In the genomic region with DNA sequence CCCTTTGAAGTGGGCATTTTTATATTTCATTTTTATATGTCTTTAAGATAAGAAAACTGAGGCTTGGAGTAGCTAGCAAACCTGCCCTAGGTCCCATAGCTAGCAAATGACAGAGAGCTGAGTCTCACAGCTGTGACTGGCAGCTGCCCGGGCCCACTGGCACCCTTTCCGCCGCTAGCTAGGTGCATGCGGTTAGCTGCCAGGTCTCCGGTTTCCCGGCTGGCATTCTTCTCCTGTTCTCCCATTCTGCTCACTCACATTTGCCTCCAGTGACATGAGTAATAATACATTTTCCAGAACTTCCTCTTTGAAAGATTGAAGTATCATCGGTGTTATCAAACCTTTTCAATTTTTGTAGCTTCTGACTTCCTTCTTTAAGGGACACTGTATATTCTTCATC, we compare ENCODE assay signal across 17 cellular contexts. TPM values are rescaled to one million over a fixed set of nuclear protein-coding genes. Genes with fewer than 3 reads are reported as not detected.
DNase-seq lines count a peak whose midpoint lies in the region; ATAC-seq, FAIRE-seq and TF ChIP-seq lines count a peak whose summit lies in the region.
"Had no signal": no experiment of that assay in that cellular context is flagged by ENCODE, and none has a peak within 500 bp of the region (broad histone marks: within the 10 kb centered on the region; RNA-seq: fewer than 3 reads in every experiment).

No MANE protein-coding gene starts in this region.

- no peaks in the 10 kb centered on the region for H3K79me2 ChIP-seq in HepG2 (ENCODE audit: insufficient read depth, low read length)

- H3K9me3 ChIP-seq in HepG2 (ENCODE audit: low read length), result no peaks in the 10 kb centered on the region
- H3K9me3 ChIP-seq: adrenal gland, left ventricle myocardium inferior, right lobe of liver, upper lobe of left lung had no signal

- H3K9ac ChIP-seq in HepG2 (ENCODE audit: insufficient read depth, low read depth, low read length), result no peak overlapping the region

- no peak for ATAC-seq in activated naive CD4-positive, alpha-beta T cell treated with anti-CD3 and anti-CD28 coated beads, Interleukin-2, amount 50 U/mL, for 72 hours
- no peak for ATAC-seq in central memory CD8-positive, alpha-beta T cell (replicated peaks; ENCODE audit: extremely low read depth, poor library complexity, severe bottlenecking)
- ATAC-seq in left cardiac atrium (no peak), HepG2 (no peak), GM19023 (IDR thresholded peaks at IDR 0.05; ENCODE audit: unreplicated experiment) (no peak)
- ATAC-seq: esophagus mucosa, right lobe of liver had no signal

- no peak for DNase-seq in activated naive CD4-positive, alpha-beta T cell treated with anti-CD3 and anti-CD28 coated beads, Interleukin-2, amount 50 U/mL, for 72 hours (ENCODE audit: low spot score in 2 of 2)
- DNase-seq in NCI-H446 (lab: John Stamatoyannopoulos, UW), result peak; percentile 15 to 67
- no peak for DNase-seq in central memory CD8-positive, alpha-beta T cell (ENCODE audit: low spot score in 2 of 2)
- no peak for DNase-seq in left cardiac atrium
- DNase-seq in NCI-H187 treated with DMSO at 0.1 percent for 48 hours (lab: John Stamatoyannopoulos, UW), result no peak
- no peak for DNase-seq in HepG2 (ENCODE audit: low spot score)
- DNase-seq: adrenal gland, HCEC 1CT, left ventricle myocardium inferior, right lobe of liver had no signal

- intact Hi-C loops in left cardiac atrium (cut with DNase I), result no loop called here
- intact Hi-C loops in HepG2 (cut with micrococcal nuclease; ENCODE audit: unreplicated experiment), result no loop called here

- no peak overlapping the region for H3K4me3 ChIP-seq in HepG2 (replicated peaks in 1 of 3; ENCODE audit: insufficient read depth in 1 of 3, low read depth in 2 of 3, low read length in 3 of 3)
- H3K4me3 ChIP-seq: adrenal gland, cardiac muscle cell, left ventricle myocardium inferior, right lobe of liver, upper lobe of left lung had no signal

- H3K4me3 Mint-ChIP-seq in activated naive CD4-positive, alpha-beta T cell treated with anti-CD3 and anti-CD28 coated beads, Interleukin-2, amount 50 U/mL, for 24 hours, result peak overlapping the region; percentile 27
- H3K4me3 Mint-ChIP-seq in central memory CD8-positive, alpha-beta T cell, result peak overlapping the region; percentile 44
- H3K4me3 Mint-ChIP-seq: activated T-helper 1 cell treated with anti-CD3 and anti-CD28 coated beads, Interleukin-12 subunit alpha, Interleukin-12 subunit beta, Interleukin-2, Interleukin-4 antibody, amounts not matched to agents 30 ng/mL and 10 ng/mL and 1 ng/mL, durations not matched to agents 14 hours and 24 hours and 36 hours had no signal

- H3K36me3 Mint-ChIP-seq in activated naive CD4-positive, alpha-beta T cell treated with anti-CD3 and anti-CD28 coated beads, Interleukin-2, amount 50 U/mL, for 24 hours, result peaks cover 4% of the 10 kb centered on the region
- peaks cover 13 to 22% of the 10 kb centered on the region in 2 donors for H3K36me3 Mint-ChIP-seq in activated naive CD4-positive, alpha-beta T cell treated with anti-CD3 and anti-CD28 coated beads, Interleukin-2, amount 50 U/mL, for 72 hours
- H3K36me3 Mint-ChIP-seq in central memory CD8-positive, alpha-beta T cell (ENCODE audit: insufficient read depth), result no peaks in the 10 kb centered on the region

- 90% methylated on average over 7 of the region's 7 CpGs for WGBS in HepG2 (ENCODE audit: low lambda C conversion rate)

- no peaks in the 10 kb centered on the region for H4K20me1 ChIP-seq in HepG2 (ENCODE audit: insufficient read depth, low read length)

- H3K9me3 Mint-ChIP-seq in activated naive CD4-positive, alpha-beta T cell treated with anti-CD3 and anti-CD28 coated beads, Interleukin-2, amount 50 U/mL, for 24 hours, result peaks cover 5% of the 10 kb centered on the region
- peaks cover 16 to 21% of the 10 kb centered on the region in 2 donors for H3K9me3 Mint-ChIP-seq in activated naive CD4-positive, alpha-beta T cell treated with anti-CD3 and anti-CD28 coated beads, Interleukin-2, amount 50 U/mL, for 72 hours
- peaks cover 6% of the 10 kb centered on the region for H3K9me3 Mint-ChIP-seq in central memory CD8-positive, alpha-beta T cell

- H3K36me3 ChIP-seq in HepG2 (replicated peaks in 1 of 2; ENCODE audit: control insufficient read depth in 1 of 2, insufficient read depth in 2 of 2, low read length in 2 of 2), result peaks cover 0 to 3% of the 10 kb centered on the region in 2 experiments; a peak in 1 of 5 replicates
- H3K36me3 ChIP-seq: adrenal gland, cardiac muscle cell, left ventricle myocardium inferior, right lobe of liver, upper lobe of left lung had no signal

- TF ChIP-seq EP300 in HepG2 (IDR thresholded peaks at IDR 0.05; ENCODE audit: low read depth in 2 of 2, low read length in 2 of 2) (no peak), HepG2 (CRISPR knock-in tag; IDR thresholded peaks at IDR 0.05; ENCODE audit: borderline replicate concordance) (no peak)

- no peaks in the 10 kb centered on the region for H3K27me3 Mint-ChIP-seq in activated naive CD4-positive, alpha-beta T cell treated with anti-CD3 and anti-CD28 coated beads, Interleukin-2, amount 50 U/mL, for 24 hours
- H3K27me3 Mint-ChIP-seq in central memory CD8-positive, alpha-beta T cell, result no peaks in the 10 kb centered on the region

- POLR2A ChIA-PET in HepG2 (lab: Yijun Ruan, JAX), result no interaction called here

- peaks cover 0 to 1% of the 10 kb centered on the region in 2 experiments; a peak in 1 of 5 replicates for H3K27me3 ChIP-seq in HepG2 (ENCODE audit: control insufficient read depth in 1 of 2, insufficient read depth in 2 of 2, low read length in 2 of 2)
- H3K27me3 ChIP-seq: adrenal gland, cardiac muscle cell, right lobe of liver, upper lobe of left lung had no signal

- in situ Hi-C loops in HepG2 (cut with HindIII; ENCODE audit: extremely low pct_ligation_motif_present, low pct_unique_long_range_greater_than_20kb), result no loop called here

- no peak overlapping the region for H2AFZ ChIP-seq in HepG2 (ENCODE audit: low read length)

- H3K4me1 ChIP-seq in HepG2 (ENCODE audit: insufficient read depth, low read length), result no peaks in the 10 kb centered on the region
- H3K4me1 ChIP-seq: adrenal gland, left ventricle myocardium inferior, right lobe of liver, upper lobe of left lung had no signal

- no peak for TF ChIP-seq CTCF in HepG2 (CRISPR knock-in tag; IDR thresholded peaks at IDR 0.05)

- no peak for FAIRE-seq in HepG2 (lab: Jason Lieb, UNC)

- H3K4me1 Mint-ChIP-seq in activated naive CD4-positive, alpha-beta T cell treated with anti-CD3 and anti-CD28 coated beads, Interleukin-2, amount 50 U/mL, for 24 hours, result peaks cover 48% of the 10 kb centered on the region
- H3K4me1 Mint-ChIP-seq in central memory CD8-positive, alpha-beta T cell, result peaks cover 39% of the 10 kb centered on the region

- no peak overlapping the region for H3K27ac ChIP-seq in HepG2 (ENCODE audit: extremely low read length, insufficient read depth, low read length)
- H3K27ac ChIP-seq: adrenal gland, cardiac muscle cell, left ventricle myocardium inferior, right lobe of liver, RWPE1, upper lobe of left lung had no signal

- CTCF ChIA-PET in HepG2 (lab: Yijun Ruan, JAX; ENCODE audit: low intra/inter-chr PET ratio, low total read pairs), result no interaction called here

- H3K27ac Mint-ChIP-seq in activated naive CD4-positive, alpha-beta T cell treated with anti-CD3 and anti-CD28 coated beads, Interleukin-2, amount 50 U/mL, for 24 hours, result no peak overlapping the region
- H3K27ac Mint-ChIP-seq in activated naive CD4-positive, alpha-beta T cell treated with anti-CD3 and anti-CD28 coated beads, Interleukin-2, amount 50 U/mL, for 72 hours, result no peak overlapping the region
- no peak overlapping the region for H3K27ac Mint-ChIP-seq in central memory CD8-positive, alpha-beta T cell (ENCODE audit: low read depth)
- H3K27ac Mint-ChIP-seq: activated T-helper 1 cell treated with anti-CD3 and anti-CD28 coated beads, Interleukin-12 subunit alpha, Interleukin-12 subunit beta, Interleukin-2, Interleukin-4 antibody, amounts not matched to agents 30 ng/mL and 10 ng/mL and 1 ng/mL, durations not matched to agents 14 hours and 24 hours and 36 hours had no signal

- BruUV-seq in HepG2 (replicated peaks; lab: Mats Ljungman, UMichigan), result no TSS peak

- TF ChIP-seq RAD21 in HepG2 (CRISPR knock-in tag; IDR thresholded peaks at IDR 0.05), result no peak

- no peak overlapping the region for H3K4me2 ChIP-seq in HepG2 (ENCODE audit: low read depth, low read length)

- TF ChIP-seq POLR2A in HepG2 (IDR thresholded peaks at IDR 0.05; ENCODE audit: insufficient read depth in 1 of 2, low read depth in 2 of 2, low read length in 2 of 2), result no peak

TF ChIP-seq in HepG2, 621 proteins besides CTCF, POLR2A, EP300 and RAD21 (continues in another document):
- TF ChIP-seq CHCHD3 (CRISPR knock-in tag; IDR thresholded peaks at IDR 0.05), result no peak

RNA-seq across cellular contexts. Expression of a gene that starts 38.7 kb away (rescaled TPM):
- under 1 TPM; 0.06 to 0.66 TPM for total RNA-seq in activated naive CD4-positive, alpha-beta T cell treated with anti-CD3 and anti-CD28 coated beads, Interleukin-2, amount 50 U/mL, for 72 hours
- 1 to 10 TPM; 4.3 to 4.7 TPM for total RNA-seq in left cardiac atrium
- total RNA-seq in HepG2 (2016; rRNA removed; fragmentation: Illumina TruSeq; extraction: Trizol), result 1.5 and 3.1 TPM in 2 replicates
- total RNA-seq in HepG2 (2016; cell fraction: cytosol; rRNA removed; fragmentation: Illumina TruSeq; extraction: Trizol; ENCODE audit: low read depth), result 13.2 and 14.6 TPM in 2 replicates
- total RNA-seq in HepG2 (2016; cell fraction: insoluble cytoplasmic fraction; rRNA removed; fragmentation: Illumina TruSeq; extraction: Trizol), result 1.3 and 2.8 TPM in 2 replicates
- total RNA-seq in HepG2 (2016; cell fraction: membrane; rRNA removed; fragmentation: Illumina TruSeq; extraction: Trizol), result 3.0 and 3.1 TPM in 2 replicates
- 3.9 and 5.1 TPM in 2 replicates for total RNA-seq in HepG2 (2016; cell fraction: nucleus; rRNA removed; fragmentation: Illumina TruSeq; extraction: Trizol)
- 2.0 and 3.2 TPM in 2 replicates for polyA plus RNA-seq in HepG2 (2011; rRNA removed)
- 1.5 and 2.5 TPM in 2 replicates for polyA plus RNA-seq in HepG2 (2011; cell fraction: cytosol; rRNA removed)
- polyA plus RNA-seq in HepG2 (2011; cell fraction: nucleus; rRNA removed), result 6.4 and 11.2 TPM in 2 replicates
- 1.3 and 1.7 TPM in 2 replicates for polyA plus RNA-seq in HepG2 (2012)
- 0.06 and 0.15 TPM in 2 replicates for polyA plus RNA-seq in HepG2 (2016; cell fraction: cytosol; fragmentation: Illumina TruSeq; extraction: Trizol; ENCODE audit: low read depth)
- polyA plus RNA-seq in HepG2 (2016; cell fraction: insoluble cytoplasmic fraction; fragmentation: Illumina TruSeq; extraction: Trizol; ENCODE audit: low read depth), result 1.9 and 2.2 TPM in 2 replicates
- polyA plus RNA-seq in HepG2 (2016; cell fraction: membrane; fragmentation: Illumina TruSeq; extraction: Trizol; ENCODE audit: low read depth), result 0.32 and 0.42 TPM in 2 replicates
- 5.4 and 6.1 TPM in 2 replicates for polyA plus RNA-seq in HepG2 (2016; cell fraction: nucleus; fragmentation: Illumina TruSeq; extraction: Trizol; ENCODE audit: insufficient read depth, low read depth)
- polyA minus RNA-seq in HepG2 (2011; rRNA and poly(A)+ RNA removed; ENCODE audit: low replicate concordance), result 6.9 and 30.0 TPM in 2 replicates
- 2.4 and 3.2 TPM in 2 replicates for polyA minus RNA-seq in HepG2 (2011; cell fraction: cytosol; rRNA and poly(A)+ RNA removed)
- polyA minus RNA-seq in HepG2 (2011; cell fraction: nucleus; rRNA and poly(A)+ RNA removed), result 13.9 and 18.2 TPM in 2 replicates

Comparison
In these comparisons a context has a peak if more than half of its experiments do, and no peak if none do; other contexts are left out.
1. DNase-seq: peak in NCI-H446 (2 of 2); none in activated naive CD4-positive, alpha-beta T cell treated with anti-CD3 and anti-CD28 coated beads, Interleukin-2, amount 50 U/mL, for 72 hours (0 of 2), central memory CD8-positive, alpha-beta T cell (0 of 2), left cardiac atrium (single experiment), NCI-H187 treated with DMSO at 0.1 percent for 48 hours (single experiment) and HepG2 (single experiment).